ENCODE assay signal across 1 cellular context in the genomic region with DNA sequence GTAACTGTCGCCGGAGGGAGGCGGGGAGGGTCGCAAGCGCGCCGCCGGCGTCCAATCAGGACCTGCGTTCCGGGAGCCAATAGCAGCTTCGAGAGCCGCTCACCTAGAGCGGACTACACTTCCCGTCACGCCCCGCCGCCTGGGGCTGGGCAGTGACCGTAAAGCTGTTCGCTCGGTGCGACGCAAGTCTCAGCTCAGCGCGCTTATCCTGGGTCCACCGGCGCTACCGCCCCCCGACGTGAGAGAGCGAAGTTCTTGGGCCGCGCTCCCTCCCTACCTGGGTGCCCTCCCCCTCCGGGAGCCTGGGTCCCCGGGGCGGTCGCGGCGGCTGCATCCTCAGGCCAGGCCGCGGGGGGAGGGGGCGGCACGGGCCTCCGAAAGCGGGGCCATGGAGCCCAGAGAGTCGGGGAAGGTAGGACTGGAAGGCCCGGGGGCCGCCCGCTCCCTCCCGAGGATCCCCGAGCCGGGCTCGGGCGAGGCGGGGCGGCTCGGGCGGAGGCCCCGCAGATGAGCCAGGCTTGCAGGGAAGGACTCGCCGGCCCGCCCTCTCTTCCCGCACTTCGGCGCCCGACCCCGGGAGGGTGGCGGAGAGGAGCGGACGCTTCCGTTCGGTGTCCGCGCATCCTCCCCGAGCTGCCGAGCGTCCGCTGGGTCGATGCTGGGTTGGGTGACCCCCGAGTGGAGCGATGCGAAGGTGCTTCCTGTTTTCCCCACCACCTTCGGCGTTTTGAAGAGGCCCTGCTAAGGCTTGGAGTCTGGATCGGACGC.
TF ChIP-seq lines count a peak whose summit lies in the region.

Gene ZNF862, plus strand, starts transcription at position 152 of the 768 bp plus-strand sequence. Its CDS starts 237 bp downstream, at position 389.

TF ChIP-seq in GM12878, 131 proteins besides CTCF, POLR2A, EP300 and RAD21 (continued from another document and continues in another):
- TF ChIP-seq ATF3 (IDR thresholded peaks at IDR 0.05; ENCODE audit: borderline replicate concordance, extremely low read depth, low read depth, low read length) (peak; percentile 92), SREBF1 (IDR thresholded peaks at IDR 0.05; ENCODE audit: low read length) (peak; percentile 62; the same call in 1 of the 2 replicates), PAX5 (IDR thresholded peaks at IDR 0.05; ENCODE audit: borderline replicate concordance, low read depth, low read length) (peak; percentile 93), IKZF1 (conservative IDR thresholded peaks at IDR 0.05) (peak; percentile 99), GATAD2B (conservative IDR thresholded peaks at IDR 0.05; ENCODE audit: low read depth) (0 out of 2 replicates have a peak, but pooled peaks have one; percentile 51), NRF1 (conservative IDR thresholded peaks at IDR 0.05; ENCODE audit: low read depth, low read length) (peak; percentile 21; the same call in 1 of the 2 replicates), TCF3 (IDR thresholded peaks at IDR 0.05; ENCODE audit: borderline replicate concordance, insufficient read depth, low read depth, low read length) (0 out of 2 replicates have a peak, but pooled peaks have one; percentile 36), MXI1 (IDR thresholded peaks at IDR 0.05; ENCODE audit: low read depth, low read length) (peak; percentile 96), POLR2AphosphoS5 (IDR thresholded peaks at IDR 0.05; ENCODE audit: low read length) (0 out of 2 replicates have a peak, but pooled peaks have one; percentile 31), PKNOX1 (IDR thresholded peaks at IDR 0.05) (peak; percentile 38; the same call in 1 of the 2 replicates), SPI1 (IDR thresholded peaks at IDR 0.05; ENCODE audit: borderline replicate concordance, insufficient read depth, low read depth, low read length) (peak; percentile 22; the same call in 1 of the 2 replicates), ZSCAN29 (IDR thresholded peaks at IDR 0.05) (0 out of 2 replicates have a peak, but pooled peaks have one; percentile 25), ZNF687 (IDR thresholded peaks at IDR 0.05) (no peak), MEF2B (IDR thresholded peaks at IDR 0.05; ENCODE audit: partially characterized antibody, poor library complexity, severe bottlenecking) (no peak), KLF5 (IDR thresholded peaks at IDR 0.05; ENCODE audit: partially characterized antibody) (no peak), HCFC1 (IDR thresholded peaks at IDR 0.05; ENCODE audit: low read length) (peak; percentile 97), PML (IDR thresholded peaks at IDR 0.05; ENCODE audit: low read length) (no peak), BCL11A (IDR thresholded peaks at IDR 0.05; ENCODE audit: low read depth, low read length) (no peak), NR2F1 (conservative IDR thresholded peaks at IDR 0.05) (peak; percentile 40), CHD2 (IDR thresholded peaks at IDR 0.05; ENCODE audit: borderline replicate concordance, low read depth, low read length) (peak; percentile 80), EGR1 (IDR thresholded peaks at IDR 0.05; ENCODE audit: borderline replicate concordance in 1 of 2, low read depth in 2 of 2, low read length in 2 of 2) (no peak), LARP7 (IDR thresholded peaks at IDR 0.05) (peak; percentile 96), CREM (IDR thresholded peaks at IDR 0.05; ENCODE audit: low read depth) (peak; percentile 86), SP1 (IDR thresholded peaks at IDR 0.05; ENCODE audit: low read depth, low read length) (peak; percentile 75), RELB (IDR thresholded peaks at IDR 0.05; ENCODE audit: low read depth) (no peak), YY1 (IDR thresholded peaks at IDR 0.05; ENCODE audit: low read depth, low read length) (peak; percentile 45; the same call in 1 of the 2 replicates), RB1 (IDR thresholded peaks at IDR 0.05; ENCODE audit: borderline replicate concordance) (peak; percentile 80; the same call in 1 of the 2 replicates), POLR2AphosphoS2 (IDR thresholded peaks at IDR 0.05; ENCODE audit: low read depth, low read length) (0 out of 2 replicates have a peak, but pooled peaks have one; percentile 31), STAT1 (conservative IDR thresholded peaks at IDR 0.05) (peak; percentile 46; the same call in 1 of the 2 replicates), PBX3 (IDR thresholded peaks at IDR 0.05; ENCODE audit: insufficient replicate concordance, low read depth, low read length) (no peak), SIX5 (IDR thresholded peaks at IDR 0.05; ENCODE audit: low read depth, low read length, severe bottlenecking) (peak; percentile 93)
- TF ChIP-seq, protein P1, sequence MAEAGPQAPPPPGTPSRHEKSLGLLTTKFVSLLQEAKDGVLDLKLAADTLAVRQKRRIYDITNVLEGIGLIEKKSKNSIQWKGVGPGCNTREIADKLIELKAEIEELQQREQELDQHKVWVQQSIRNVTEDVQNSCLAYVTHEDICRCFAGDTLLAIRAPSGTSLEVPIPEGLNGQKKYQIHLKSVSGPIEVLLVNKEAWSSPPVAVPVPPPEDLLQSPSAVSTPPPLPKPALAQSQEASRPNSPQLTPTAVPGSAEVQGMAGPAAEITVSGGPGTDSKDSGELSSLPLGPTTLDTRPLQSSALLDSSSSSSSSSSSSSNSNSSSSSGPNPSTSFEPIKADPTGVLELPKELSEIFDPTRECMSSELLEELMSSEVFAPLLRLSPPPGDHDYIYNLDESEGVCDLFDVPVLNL (IDR thresholded peaks at IDR 0.05; ENCODE audit: low read depth, low read length): 0 out of 2 replicates have a peak, but pooled peaks have one; percentile 30
- TF ChIP-seq, protein P2, sequence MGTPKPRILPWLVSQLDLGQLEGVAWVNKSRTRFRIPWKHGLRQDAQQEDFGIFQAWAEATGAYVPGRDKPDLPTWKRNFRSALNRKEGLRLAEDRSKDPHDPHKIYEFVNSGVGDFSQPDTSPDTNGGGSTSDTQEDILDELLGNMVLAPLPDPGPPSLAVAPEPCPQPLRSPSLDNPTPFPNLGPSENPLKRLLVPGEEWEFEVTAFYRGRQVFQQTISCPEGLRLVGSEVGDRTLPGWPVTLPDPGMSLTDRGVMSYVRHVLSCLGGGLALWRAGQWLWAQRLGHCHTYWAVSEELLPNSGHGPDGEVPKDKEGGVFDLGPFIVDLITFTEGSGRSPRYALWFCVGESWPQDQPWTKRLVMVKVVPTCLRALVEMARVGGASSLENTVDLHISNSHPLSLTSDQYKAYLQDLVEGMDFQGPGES (IDR thresholded peaks at IDR 0.05): no peak
- TF ChIP-seq, protein P3, sequence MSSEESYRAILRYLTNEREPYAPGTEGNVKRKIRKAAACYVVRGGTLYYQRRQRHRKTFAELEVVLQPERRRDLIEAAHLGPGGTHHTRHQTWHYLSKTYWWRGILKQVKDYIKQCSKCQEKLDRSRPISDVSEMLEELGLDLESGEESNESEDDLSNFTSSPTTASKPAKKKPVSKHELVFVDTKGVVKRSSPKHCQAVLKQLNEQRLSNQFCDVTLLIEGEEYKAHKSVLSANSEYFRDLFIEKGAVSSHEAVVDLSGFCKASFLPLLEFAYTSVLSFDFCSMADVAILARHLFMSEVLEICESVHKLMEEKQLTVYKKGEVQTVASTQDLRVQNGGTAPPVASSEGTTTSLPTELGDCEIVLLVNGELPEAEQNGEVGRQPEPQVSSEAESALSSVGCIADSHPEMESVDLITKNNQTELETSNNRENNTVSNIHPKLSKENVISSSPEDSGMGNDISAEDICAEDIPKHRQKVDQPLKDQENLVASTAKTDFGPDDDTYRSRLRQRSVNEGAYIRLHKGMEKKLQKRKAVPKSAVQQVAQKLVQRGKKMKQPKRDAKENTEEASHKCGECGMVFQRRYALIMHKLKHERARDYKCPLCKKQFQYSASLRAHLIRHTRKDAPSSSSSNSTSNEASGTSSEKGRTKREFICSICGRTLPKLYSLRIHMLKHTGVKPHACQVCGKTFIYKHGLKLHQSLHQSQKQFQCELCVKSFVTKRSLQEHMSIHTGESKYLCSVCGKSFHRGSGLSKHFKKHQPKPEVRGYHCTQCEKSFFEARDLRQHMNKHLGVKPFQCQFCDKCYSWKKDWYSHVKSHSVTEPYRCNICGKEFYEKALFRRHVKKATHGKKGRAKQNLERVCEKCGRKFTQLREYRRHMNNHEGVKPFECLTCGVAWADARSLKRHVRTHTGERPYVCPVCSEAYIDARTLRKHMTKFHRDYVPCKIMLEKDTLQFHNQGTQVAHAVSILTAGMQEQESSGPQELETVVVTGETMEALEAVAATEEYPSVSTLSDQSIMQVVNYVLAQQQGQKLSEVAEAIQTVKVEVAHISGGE (CRISPR knock-in tag; IDR thresholded peaks at IDR 0.05): no peak
- TF ChIP-seq, protein P4, sequence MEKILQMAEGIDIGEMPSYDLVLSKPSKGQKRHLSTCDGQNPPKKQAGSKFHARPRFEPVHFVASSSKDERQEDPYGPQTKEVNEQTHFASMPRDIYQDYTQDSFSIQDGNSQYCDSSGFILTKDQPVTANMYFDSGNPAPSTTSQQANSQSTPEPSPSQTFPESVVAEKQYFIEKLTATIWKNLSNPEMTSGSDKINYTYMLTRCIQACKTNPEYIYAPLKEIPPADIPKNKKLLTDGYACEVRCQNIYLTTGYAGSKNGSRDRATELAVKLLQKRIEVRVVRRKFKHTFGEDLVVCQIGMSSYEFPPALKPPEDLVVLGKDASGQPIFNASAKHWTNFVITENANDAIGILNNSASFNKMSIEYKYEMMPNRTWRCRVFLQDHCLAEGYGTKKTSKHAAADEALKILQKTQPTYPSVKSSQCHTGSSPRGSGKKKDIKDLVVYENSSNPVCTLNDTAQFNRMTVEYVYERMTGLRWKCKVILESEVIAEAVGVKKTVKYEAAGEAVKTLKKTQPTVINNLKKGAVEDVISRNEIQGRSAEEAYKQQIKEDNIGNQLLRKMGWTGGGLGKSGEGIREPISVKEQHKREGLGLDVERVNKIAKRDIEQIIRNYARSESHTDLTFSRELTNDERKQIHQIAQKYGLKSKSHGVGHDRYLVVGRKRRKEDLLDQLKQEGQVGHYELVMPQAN (conservative IDR thresholded peaks at IDR 0.05): peak; percentile 48; the same call in 1 of the 2 replicates
